Comparison of ENCODE assay signal across 16 cellular contexts in genomic region chr12:106084759-106085158, GRCh38. TPM values are rescaled to one million over a fixed set of nuclear protein-coding genes. Genes with fewer than 3 reads are reported as not detected.
A peak's percentile ranks its signal among the peaks of the same experiment; 100 is the strongest.
DNase-seq lines count a peak whose midpoint lies in the region; ATAC-seq and TF ChIP-seq lines count a peak whose summit lies in the region.
"Had no signal": no experiment of that assay in that cellular context is flagged by ENCODE, and none has a peak within 500 bp of the region (broad histone marks: within the 10 kb centered on the region; RNA-seq: fewer than 3 reads in every experiment).

No MANE protein-coding gene starts in this region.

- peak overlapping the region; percentile 69 for H2BK120ac ChIP-seq in mesendoderm (ENCODE audit: low read depth, low read length)

- POLR2A ChIA-PET in HCT116 (lab: Charles Lee): no interaction called here

- DNase-seq in HCT116 (ENCODE audit: low read depth, low spot score) (no peak), mesendoderm (no peak), suprapubic skin (ENCODE audit: low spot score in 2 of 2) (no peak), OCI-M1 (lab: John Stamatoyannopoulos, UW) (no peak), globus pallidus (ENCODE audit: low spot score) (no peak)
- no peak for DNase-seq in T-helper 2 cell treated with Interferon-gamma antibody and Interleukin-4, amounts not matched to agents 5 μg/mL and 100 μg/mL, for 36 hours (ENCODE audit: low spot score)
- DNase-seq: activated CD4-positive, alpha-beta memory T cell treated with anti-CD3 and anti-CD28 coated beads for 36 hours; activated naive CD4-positive, alpha-beta T cell treated with Interleukin-2 at 50 U/mL for 16 hours; activated T-cell treated with anti-CD3 and anti-CD28 coated beads, Interleukin-2, amount 50 U/mL, for 1 hour; KBM-7; left lung; NCI-H1048; NCI-H2029 treated with DMSO at 0.1 percent for 48 hours had no signal

- no peaks in the 10 kb centered on the region for H3K9me2 ChIP-seq in HCT116 (ENCODE audit: insufficient read depth)

- H3K27me3 Mint-ChIP-seq in T-helper 2 cell treated with Interferon-gamma antibody and Interleukin-4, amounts not matched to agents 5 μg/mL and 100 μg/mL, for 36 hours (ENCODE audit: low read depth): peaks cover 24% of the 10 kb centered on the region

- no peak for TF ChIP-seq POLR2A in HCT116 (IDR thresholded peaks at IDR 0.05; ENCODE audit: borderline replicate concordance, extremely low read depth, insufficient read depth, insufficient read length)
- no peak for TF ChIP-seq POLR2A in suprapubic skin (IDR thresholded peaks at IDR 0.05)

- H3K18ac ChIP-seq in mesendoderm (ENCODE audit: low read length): no peak overlapping the region

- H4K8ac ChIP-seq in mesendoderm (ENCODE audit: low read depth, low read length): no peak overlapping the region

- intact Hi-C loops in HCT116 (cut with micrococcal nuclease): no loop called here

- no CpG with 5 or more reads among the region's 3 CpGs for WGBS in mesendoderm (ENCODE audit: extremely low coverage, insufficient coverage, low lambda C conversion rate)
- WGBS in suprapubic skin: 55% methylated on average over 3 of the region's 3 CpGs

- TF ChIP-seq EP300 in suprapubic skin (IDR thresholded peaks at IDR 0.05): no peak

- no peaks in the 10 kb centered on the region for H3K4me1 Mint-ChIP-seq in T-helper 2 cell treated with Interferon-gamma antibody and Interleukin-4, amounts not matched to agents 5 μg/mL and 100 μg/mL, for 36 hours (ENCODE audit: low read depth)

- no peak overlapping the region for H3K4me3 ChIP-seq in HCT116 (replicated peaks in 1 of 2; ENCODE audit: low read depth in 1 of 2, low read length in 2 of 2)
- no peak overlapping the region for H3K4me3 ChIP-seq in mesendoderm (ENCODE audit: low read length)
- no peak overlapping the region for H3K4me3 ChIP-seq in suprapubic skin
- H3K4me3 ChIP-seq: left lung had no signal

- TF ChIP-seq RAD21 in HCT116 (IDR thresholded peaks at IDR 0.05; ENCODE audit: low read depth): no peak

- no peak overlapping the region for H3K4me3 Mint-ChIP-seq in T-helper 2 cell treated with Interferon-gamma antibody and Interleukin-4, amounts not matched to agents 5 μg/mL and 100 μg/mL, for 36 hours
- H3K4me3 Mint-ChIP-seq: activated CD4-positive, alpha-beta memory T cell treated with anti-CD3 and anti-CD28 coated beads for 36 hours; type B pancreatic cell had no signal

- no peak overlapping the region for H3K23ac ChIP-seq in mesendoderm (ENCODE audit: low read length)

- peaks cover 16 to 18% of the 10 kb centered on the region in 2 experiments for H3K4me1 ChIP-seq in HCT116 (ENCODE audit: control insufficient read depth in 1 of 2, insufficient read depth in 2 of 2, low read length in 2 of 2)
- peaks cover 1% of the 10 kb centered on the region for H3K4me1 ChIP-seq in mesendoderm (ENCODE audit: control insufficient read depth, low read depth, low read length)
- H3K4me1 ChIP-seq in suprapubic skin: peaks cover 43% of the 10 kb centered on the region
- H3K4me1 ChIP-seq: left lung had no signal

- H3K79me1 ChIP-seq in mesendoderm (ENCODE audit: low read length): peaks cover 24% of the 10 kb centered on the region

- H3K9ac ChIP-seq in HCT116 (ENCODE audit: low read length) (no peak overlapping the region), mesendoderm (ENCODE audit: low read length) (no peak overlapping the region)

- H3K27ac ChIP-seq in HCT116 (ENCODE audit: low read depth, low read length): no peak overlapping the region
- peak overlapping the region; percentile 77 for H3K27ac ChIP-seq in angular gyrus (ENCODE audit: low read depth, low read length)
- peak overlapping the region; percentile 53 for H3K27ac ChIP-seq in mesendoderm (ENCODE audit: low read depth, low read length)
- peak overlapping the region; percentile 43 for H3K27ac ChIP-seq in suprapubic skin
- H3K27ac ChIP-seq: VCaP had no signal

- ATAC-seq in HCT116: no peak
- ATAC-seq: left lung had no signal

- H3K36me3 ChIP-seq in HCT116 (ENCODE audit: control insufficient read depth in 1 of 2, insufficient read depth in 2 of 2, low read length in 2 of 2): no peaks in the 10 kb centered on the region
- peaks cover 2% of the 10 kb centered on the region for H3K36me3 ChIP-seq in mesendoderm (ENCODE audit: control insufficient read depth, insufficient read depth, low read length)
- peaks cover 39% of the 10 kb centered on the region for H3K36me3 ChIP-seq in suprapubic skin
- H3K36me3 ChIP-seq: left lung had no signal

- no peaks in the 10 kb centered on the region for H3K9me3 ChIP-seq in HCT116 (ENCODE audit: control insufficient read depth in 1 of 2, insufficient read depth in 1 of 2, low read depth in 1 of 2, low read length in 2 of 2)
- no peaks in the 10 kb centered on the region for H3K9me3 ChIP-seq in suprapubic skin
- H3K9me3 ChIP-seq: left lung had no signal

- no peaks in the 10 kb centered on the region for H3K27me3 ChIP-seq in HCT116 (ENCODE audit: insufficient read depth, low read length)
- no peaks in the 10 kb centered on the region for H3K27me3 ChIP-seq in mesendoderm (ENCODE audit: insufficient read depth, low read length, poor library complexity)
- H3K27me3 ChIP-seq in suprapubic skin: no peaks in the 10 kb centered on the region
- H3K27me3 ChIP-seq: left lung had no signal

- no peaks in the 10 kb centered on the region for H3K36me3 Mint-ChIP-seq in T-helper 2 cell treated with Interferon-gamma antibody and Interleukin-4, amounts not matched to agents 5 μg/mL and 100 μg/mL, for 36 hours (ENCODE audit: low read depth)
- H3K36me3 Mint-ChIP-seq: activated CD4-positive, alpha-beta memory T cell treated with anti-CD3 and anti-CD28 coated beads for 36 hours had no signal

- H3K9me3 Mint-ChIP-seq in T-helper 2 cell treated with Interferon-gamma antibody and Interleukin-4, amounts not matched to agents 5 μg/mL and 100 μg/mL, for 36 hours: no peaks in the 10 kb centered on the region
- H3K9me3 Mint-ChIP-seq: activated CD4-positive, alpha-beta memory T cell treated with anti-CD3 and anti-CD28 coated beads for 36 hours; type B pancreatic cell had no signal

- H2BK15ac ChIP-seq in mesendoderm (replicated peaks; ENCODE audit: low read depth): no peak overlapping the region

- H3K4me2 ChIP-seq in HCT116 (ENCODE audit: low read length): peak overlapping the region; percentile 65
- no peak overlapping the region for H3K4me2 ChIP-seq in mesendoderm (ENCODE audit: low read length)

- H2BK5ac ChIP-seq in mesendoderm (ENCODE audit: low read length): no peak overlapping the region

- no peak overlapping the region for H3K56ac ChIP-seq in mesendoderm (ENCODE audit: low read length)

- H4K20me1 ChIP-seq in HCT116 (ENCODE audit: insufficient read depth): no peaks in the 10 kb centered on the region

- H2AFZ ChIP-seq in HCT116 (ENCODE audit: low read depth, low read length, poor library complexity, severe bottlenecking): no peak overlapping the region

- no peak overlapping the region for H4K5ac ChIP-seq in mesendoderm (ENCODE audit: low read length)

- no peak overlapping the region for H2AK5ac ChIP-seq in mesendoderm (ENCODE audit: low read length)

- H3K79me2 ChIP-seq in HCT116 (ENCODE audit: insufficient read depth, low read length): no peaks in the 10 kb centered on the region
- peaks cover 24% of the 10 kb centered on the region for H3K79me2 ChIP-seq in mesendoderm (ENCODE audit: control insufficient read depth, insufficient read depth, low read length)

- TF ChIP-seq CTCF in HCT116 (IDR thresholded peaks at IDR 0.05 in 2 of 3, conservative IDR thresholded peaks at IDR 0.05 in 1 of 3; ENCODE audit: borderline replicate concordance in 1 of 3, insufficient read depth in 1 of 3, low read depth in 2 of 3, low read length in 2 of 3) (no peak), suprapubic skin (IDR thresholded peaks at IDR 0.05) (no peak)

- no TSS peak for BruUV-seq in HCT116 (replicated peaks; lab: Mats Ljungman, UMichigan)

- no peak overlapping the region for H3K27ac Mint-ChIP-seq in T-helper 2 cell treated with Interferon-gamma antibody and Interleukin-4, amounts not matched to agents 5 μg/mL and 100 μg/mL, for 36 hours
- H3K27ac Mint-ChIP-seq: activated CD4-positive, alpha-beta memory T cell treated with anti-CD3 and anti-CD28 coated beads for 36 hours had no signal

- CTCF ChIA-PET in HCT116 (lab: Charles Lee): no interaction called here

- RAD21 ChIA-PET in HCT116 (lab: Charles Lee; ENCODE audit: low non-redundant PET in 1 of 2, low total read pairs in 2 of 2, uncharacterized antibody in 2 of 2, unreplicated experiment in 2 of 2): no interaction called here

- no peak overlapping the region for H3K4ac ChIP-seq in mesendoderm (ENCODE audit: low read depth, low read length)

TF ChIP-seq in HCT116, 20 proteins besides CTCF, POLR2A, EP300 and RAD21 (continues in another document):
- TF ChIP-seq SP1 (IDR thresholded peaks at IDR 0.05; ENCODE audit: low read depth) (no peak), ZNF274 (IDR thresholded peaks at IDR 0.05; ENCODE audit: low read depth, low read length) (no peak), SRF (IDR thresholded peaks at IDR 0.05; ENCODE audit: low read depth) (no peak), EGR1 (IDR thresholded peaks at IDR 0.05; ENCODE audit: low read depth) (no peak), POLR2AphosphoS5 (IDR thresholded peaks at IDR 0.05; ENCODE audit: low read depth, low read length) (no peak), ZBTB33 (IDR thresholded peaks at IDR 0.05; ENCODE audit: extremely low read depth, insufficient replicate concordance, low read length) (no peak), SIN3A (IDR thresholded peaks at IDR 0.05; ENCODE audit: low read depth) (no peak), JUND (IDR thresholded peaks at IDR 0.05) (no peak), YY1 (IDR thresholded peaks at IDR 0.05; ENCODE audit: extremely low read depth, insufficient replicate concordance, low read depth, low read length) (no peak), EZH2phosphoT487 (IDR thresholded peaks at IDR 0.05; ENCODE audit: borderline replicate concordance) (no peak)

RNA-seq across cellular contexts. Expression of gene NUAK1, which starts 54.0 kb away (rescaled TPM):
- total RNA-seq in HCT116 (2021; ENCODE audit: unreplicated experiment) (7.4 TPM), suprapubic skin (10 to 100 TPM; 22.6 to 44.3 (median 38.4) TPM)
- 5.9 and 6.2 TPM in 2 replicates for polyA plus RNA-seq in HCT116 (2012)
- polyA plus RNA-seq in mesendoderm (2013, experiment 1 of 2): 22.4 TPM
- 22.1 TPM for polyA plus RNA-seq in mesendoderm (2013, experiment 2 of 2)
